In genomic region chr3:45908761-45909160, GRCh38 we compare ENCODE assay signal across 14 cellular contexts. TPM values are rescaled to one million over a fixed set of nuclear protein-coding genes. Genes with fewer than 3 reads are reported as not detected.
"Had no signal": no experiment of that assay in that cellular context is flagged by ENCODE, and none has a peak within 500 bp of the region (broad histone marks: within the 10 kb centered on the region; RNA-seq: fewer than 3 reads in every experiment).

No MANE protein-coding gene starts in this region.

- DNase-seq: activated naive CD4-positive, alpha-beta T cell treated with anti-CD3 and anti-CD28 coated beads, Interleukin-2, amount 50 U/mL, for 16 hours; colonic mucosa; esophagus squamous epithelium; glutamatergic neuron; stimulated activated naive CD8-positive, alpha-beta T cell treated with anti-CD3 and anti-CD28 coated beads, Interleukin-15, amount 100 ng/mL, for 72 hours; upper lobe of left lung had no signal

- H3K27ac ChIP-seq: cardiac muscle cell, colonic mucosa, neural progenitor cell, upper lobe of left lung had no signal

- H3K4me3 ChIP-seq: cardiac muscle cell, colonic mucosa, esophagus squamous epithelium, neural progenitor cell, upper lobe of left lung had no signal

- H3K4me3 Mint-ChIP-seq: neural progenitor cell; stimulated activated naive CD8-positive, alpha-beta T cell treated with anti-CD3 and anti-CD28 coated beads, Interleukin-15, amount 100 ng/mL, for 72 hours had no signal

- H3K4me1 Mint-ChIP-seq: neural progenitor cell had no signal

- ATAC-seq: sciatic nerve had no signal

- H2AFZ ChIP-seq: neural progenitor cell had no signal

- H3K27me3 ChIP-seq: cardiac muscle cell, colonic mucosa, esophagus squamous epithelium, neural progenitor cell, upper lobe of left lung had no signal

- H3K9me3 Mint-ChIP-seq: neural progenitor cell; stimulated activated naive CD8-positive, alpha-beta T cell treated with anti-CD3 and anti-CD28 coated beads, Interleukin-15, amount 100 ng/mL, for 72 hours had no signal

- H3K36me3 ChIP-seq: cardiac muscle cell, colonic mucosa, esophagus squamous epithelium, neural progenitor cell, upper lobe of left lung had no signal

- FAIRE-seq: endothelial cell of umbilical vein had no signal

- H3K4me1 ChIP-seq: colonic mucosa, neural progenitor cell, upper lobe of left lung had no signal

- H3K4me2 ChIP-seq: neural progenitor cell had no signal

- H3K27ac Mint-ChIP-seq: neural progenitor cell; stimulated activated naive CD8-positive, alpha-beta T cell treated with anti-CD3 and anti-CD28 coated beads, Interleukin-15, amount 100 ng/mL, for 72 hours had no signal

- H3K9me3 ChIP-seq: colonic mucosa, esophagus squamous epithelium, upper lobe of left lung had no signal

- H3K9ac ChIP-seq: neural progenitor cell had no signal

RNA-seq across cellular contexts. Expression of gene CCR9, which starts 22.4 kb away (rescaled TPM):
- total RNA-seq: endothelial cell of umbilical vein, esophagus squamous epithelium, fibroblast of villous mesenchyme, osteocyte, pulmonary artery endothelial cell, temporal lobe had no signal
- polyA plus RNA-seq: endothelial cell of umbilical vein had no signal

RNA-seq across cellular contexts. Expression of gene CXCR6, which starts 34.5 kb away (rescaled TPM):
- total RNA-seq: cardiac muscle cell, endothelial cell of umbilical vein, osteocyte, pulmonary artery endothelial cell, temporal lobe had no signal
- polyA plus RNA-seq: endothelial cell of umbilical vein had no signal
